Comparison of ENCODE assay signal across 1 cellular context in the genomic region with DNA sequence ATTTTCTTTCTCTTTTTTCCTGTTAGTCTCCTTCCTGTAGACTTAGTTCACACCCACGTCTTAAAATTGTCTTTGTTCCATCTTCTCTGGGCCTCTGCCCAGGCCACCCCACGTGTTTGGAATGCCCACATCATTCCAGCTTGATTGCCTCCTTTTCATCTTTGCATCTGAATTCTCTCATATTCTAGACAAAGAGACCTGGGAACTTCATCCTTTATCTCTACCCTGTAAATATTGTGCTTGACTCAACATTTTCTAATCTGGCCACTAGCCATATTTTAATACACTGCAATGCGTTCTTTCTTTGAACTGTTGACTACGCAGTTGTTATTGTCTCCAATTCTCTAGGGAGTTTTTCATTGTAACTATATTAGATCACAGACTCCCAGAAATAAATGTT.
TF ChIP-seq lines count a peak whose summit lies in the region.

No MANE protein-coding gene starts in this region.

TF ChIP-seq in HepG2, 621 proteins besides CTCF, POLR2A, EP300 and RAD21 (continued from another document):
- TF ChIP-seq ZMYM4 (CRISPR knock-in tag; IDR thresholded peaks at IDR 0.05) = no peak
- no peak for TF ChIP-seq WIZ (CRISPR knock-in tag; IDR thresholded peaks at IDR 0.05)
- TF ChIP-seq ZNF431 (CRISPR knock-in tag; IDR thresholded peaks at IDR 0.05; ENCODE audit: borderline replicate concordance, low read depth) = no peak
